28 cellular contexts compared by ENCODE assay signal in the genomic region with DNA sequence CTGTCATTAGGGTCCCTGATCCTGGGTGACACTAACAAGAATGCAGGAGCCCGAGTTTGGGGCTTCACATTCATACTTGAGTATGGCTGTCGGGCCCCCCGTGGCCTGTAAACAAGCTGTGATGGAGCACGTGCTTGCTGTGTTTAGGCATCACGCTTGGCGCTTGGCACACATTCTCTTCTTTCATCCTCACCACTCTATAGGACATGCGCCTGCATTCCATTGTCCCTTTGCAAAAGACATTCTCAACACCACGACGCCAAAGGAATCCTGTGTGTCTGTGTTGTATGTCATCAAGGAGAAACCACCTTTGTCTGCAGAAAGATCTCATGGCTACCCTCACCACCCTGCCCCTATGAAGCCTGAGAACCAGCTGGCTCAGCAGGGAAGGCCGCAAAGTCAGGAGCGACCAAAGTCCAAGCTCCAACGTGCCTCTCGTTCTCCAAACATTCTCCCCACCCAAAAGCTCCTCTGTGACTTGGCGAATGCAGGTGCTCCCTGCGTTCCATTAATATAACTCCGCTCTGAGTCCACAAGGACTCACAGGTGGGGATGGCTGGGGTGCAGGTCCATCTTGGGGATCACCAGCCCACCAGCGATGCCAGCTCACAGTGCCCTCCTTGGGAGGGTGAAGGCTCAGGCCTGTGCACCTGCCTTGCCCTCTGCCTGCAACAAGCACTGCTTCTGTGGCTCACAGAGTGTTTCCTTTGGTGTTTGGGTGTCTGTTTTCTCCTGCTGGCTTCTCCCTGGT. TPM values are rescaled to one million over a fixed set of nuclear protein-coding genes. Genes with fewer than 3 reads are reported as not detected.
DNase-seq lines count a peak whose midpoint lies in the region; ATAC-seq and TF ChIP-seq lines count a peak whose summit lies in the region.
"Had no signal": no experiment of that assay in that cellular context is flagged by ENCODE, and none has a peak within 500 bp of the region (broad histone marks: within the 10 kb centered on the region; RNA-seq: fewer than 3 reads in every experiment).

No MANE protein-coding gene starts in this region.

- peak overlapping the region; percentile 4 for H2BK5ac ChIP-seq in neuronal stem cell (ENCODE audit: low read length)

- no peak for TF ChIP-seq POLR2A in Peyer's patch (IDR thresholded peaks at IDR 0.05)

- H3K14ac ChIP-seq in neuronal stem cell (ENCODE audit: low read length), result peak overlapping the region; percentile 33

- H3K27ac ChIP-seq in Peyer's patch, result peak overlapping the region in 1 of 4 donors; percentile 63
- H3K27ac ChIP-seq in neuronal stem cell (replicated peaks; ENCODE audit: low read length), result no peak overlapping the region
- H3K27ac ChIP-seq in SK-N-SH (ENCODE audit: low read depth in 2 of 2, low read length in 1 of 2), result no peak overlapping the region
- H3K27ac ChIP-seq: breast epithelium, neutrophil, psoas muscle had no signal

- no peak overlapping the region for H2BK12ac ChIP-seq in neuronal stem cell (ENCODE audit: low read length)

- no peak for TF ChIP-seq RAD21 in SK-N-SH (IDR thresholded peaks at IDR 0.05; ENCODE audit: low read length)

- H4K91ac ChIP-seq in neuronal stem cell (ENCODE audit: low read depth, low read length, poor library complexity), result no peak overlapping the region

- H2BK120ac ChIP-seq in neuronal stem cell (ENCODE audit: low read depth, low read length), result no peak overlapping the region

- no peaks in the 10 kb centered on the region for H3K36me3 ChIP-seq in Peyer's patch
- H3K36me3 ChIP-seq in neuronal stem cell (replicated peaks in 1 of 2; ENCODE audit: control insufficient read depth in 2 of 2, insufficient read depth in 2 of 2, low read length in 2 of 2), result no peaks in the 10 kb centered on the region
- no peaks in the 10 kb centered on the region for H3K36me3 ChIP-seq in SK-N-SH (replicated peaks in 1 of 2; ENCODE audit: control insufficient read depth in 1 of 2, insufficient read depth in 2 of 2, low read length in 1 of 2)
- H3K36me3 ChIP-seq: breast epithelium, neutrophil had no signal

- DNase-seq in Peyer's patch (peak in 2 of 3 donors; percentile 79 to 80), endothelial cell (ENCODE audit: low spot score) (no peak), neuronal stem cell (ENCODE audit: low spot score) (no peak), type B pancreatic cell (ENCODE audit: extremely low spot score, unreplicated experiment) (no peak), SK-N-SH (no peak), EL (no peak)
- DNase-seq: activated CD4-positive, alpha-beta T cell treated with anti-CD3 and anti-CD28 coated beads for 36 hours; activated CD8-positive, alpha-beta T cell treated with anti-CD3 and anti-CD28 coated beads, Interleukin-2, amount 10 ng/mL, durations not matched to agents 7 days and 5 days; amniotic stem cell; effector CD4-positive, alpha-beta T cell; hypothalamus; Karpas-422; naive B cell; NCI-H1436; NCI-H2081; NCI-H82; SHP77 treated with DMSO at 0.1 percent for 48 hours; stimulated activated naive CD4-positive, alpha-beta T cell treated with Interleukin-2 at 50 U/mL for 16 hours; SW 1271; T-helper 9 cell had no signal

- no peak overlapping the region for H3K4me2 ChIP-seq in neuronal stem cell (ENCODE audit: insufficient read depth, low read length, poor library complexity, severe bottlenecking)
- no peak overlapping the region for H3K4me2 ChIP-seq in SK-N-SH

- H3K9me2 ChIP-seq in SK-N-SH, result no peaks in the 10 kb centered on the region

- H3K9me3 Mint-ChIP-seq in endothelial cell (ENCODE audit: unreplicated experiment) (no peaks in the 10 kb centered on the region), type B pancreatic cell (no peaks in the 10 kb centered on the region)
- H3K9me3 Mint-ChIP-seq: activated naive CD4-positive, alpha-beta T cell treated with anti-CD3 and anti-CD28 coated beads, Interleukin-2, amount 50 U/mL, for 24 hours; activated T-helper 17 cell treated with anti-CD3 and anti-CD28 coated beads, Interleukin-2, amount 50 U/mL, for 72 hours; memory B cell; naive B cell had no signal

- WGBS in neuronal stem cell (ENCODE audit: extremely low coverage in 2 of 2, insufficient read length in 2 of 2, insufficient replicate concordance in 1 of 2), 2 donors, result no CpG with 5 or more reads among the region's 17 CpGs
- 83% methylated on average over 11 of the region's 17 CpGs for WGBS in SK-N-SH (ENCODE audit: low lambda C conversion rate)

- peak overlapping the region; percentile 65 for H3K18ac ChIP-seq in neuronal stem cell (ENCODE audit: low read length)

- H4K20me1 ChIP-seq in SK-N-SH (ENCODE audit: insufficient read depth), result no peaks in the 10 kb centered on the region

- no peaks in the 10 kb centered on the region for H3K79me1 ChIP-seq in neuronal stem cell (ENCODE audit: low read depth, low read length)

- H3K27me3 ChIP-seq in Peyer's patch (no peaks in the 10 kb centered on the region), neuronal stem cell (ENCODE audit: control insufficient read depth in 3 of 3, insufficient read depth in 3 of 3, low read depth in 1 of 3, low read length in 3 of 3) (peaks cover 0 to 21% (median 0%) of the 10 kb centered on the region in 3 experiments), SK-N-SH (ENCODE audit: insufficient read depth) (peaks cover 7% of the 10 kb centered on the region; the same call in 1 of the 2 replicates)
- H3K27me3 ChIP-seq: breast epithelium had no signal

- peak overlapping the region; percentile 3 for H3K4me3 Mint-ChIP-seq in endothelial cell (ENCODE audit: unreplicated experiment)
- no peak overlapping the region for H3K4me3 Mint-ChIP-seq in type B pancreatic cell
- H3K4me3 Mint-ChIP-seq: activated CD4-positive, alpha-beta T cell treated with anti-CD3 and anti-CD28 coated beads for 36 hours; activated CD8-positive, alpha-beta T cell treated with anti-CD3 and anti-CD28 coated beads, Interleukin-2, amount 10 ng/mL, durations not matched to agents 7 days and 5 days; activated naive CD4-positive, alpha-beta T cell treated with anti-CD3 and anti-CD28 coated beads, Interleukin-2, amount 50 U/mL, for 24 hours; activated T-helper 17 cell treated with anti-CD3 and anti-CD28 coated beads, Interleukin-2, amount 50 U/mL, for 72 hours; memory B cell had no signal

- CTCF ChIA-PET in SK-N-SH (lab: Yijun Ruan, JAX), result interaction anchor here (0.6 to 1.0 kb wide), 2 partner anchors 10 to 14 kb away, joined by 3 to 4 read pairs; no protein-coding TSS in a partner anchor

- H3K27ac Mint-ChIP-seq in endothelial cell (ENCODE audit: unreplicated experiment) (no peak overlapping the region), type B pancreatic cell (peak overlapping the region; percentile 10)
- H3K27ac Mint-ChIP-seq: activated CD4-positive, alpha-beta T cell treated with anti-CD3 and anti-CD28 coated beads for 36 hours; activated CD8-positive, alpha-beta T cell treated with anti-CD3 and anti-CD28 coated beads, Interleukin-2, amount 10 ng/mL, durations not matched to agents 7 days and 5 days; activated naive CD4-positive, alpha-beta T cell treated with anti-CD3 and anti-CD28 coated beads, Interleukin-2, amount 50 U/mL, for 24 hours; activated T-helper 17 cell treated with anti-CD3 and anti-CD28 coated beads, Interleukin-2, amount 50 U/mL, for 72 hours; memory B cell; naive B cell had no signal

- H2AK5ac ChIP-seq in neuronal stem cell (ENCODE audit: low read depth, low read length), result peak overlapping the region; percentile 41

- no peaks in the 10 kb centered on the region for H3F3A ChIP-seq in SK-N-SH (replicated peaks; ENCODE audit: insufficient read depth)

- TF ChIP-seq CTCF in Peyer's patch (IDR thresholded peaks at IDR 0.05) (no peak), endothelial cell (IDR thresholded peaks at IDR 0.05; ENCODE audit: unreplicated experiment) (no peak), type B pancreatic cell (conservative IDR thresholded peaks at IDR 0.05) (no peak), SK-N-SH (IDR thresholded peaks at IDR 0.05) (no peak)

- peaks cover 11% of the 10 kb centered on the region for H3K4me1 Mint-ChIP-seq in endothelial cell (ENCODE audit: unreplicated experiment)
- peaks cover 12% of the 10 kb centered on the region for H3K4me1 Mint-ChIP-seq in type B pancreatic cell (ENCODE audit: unreplicated experiment)

- peaks cover 14% of the 10 kb centered on the region for H3K27me3 Mint-ChIP-seq in endothelial cell (ENCODE audit: unreplicated experiment)
- H3K27me3 Mint-ChIP-seq in type B pancreatic cell, result peaks cover 11% of the 10 kb centered on the region
- H3K27me3 Mint-ChIP-seq: activated CD4-positive, alpha-beta T cell treated with anti-CD3 and anti-CD28 coated beads for 36 hours; activated naive CD4-positive, alpha-beta T cell treated with anti-CD3 and anti-CD28 coated beads, Interleukin-2, amount 50 U/mL, for 24 hours had no signal

- no peak for TF ChIP-seq EP300 in SK-N-SH (IDR thresholded peaks at IDR 0.05; ENCODE audit: borderline replicate concordance in 1 of 2, low read depth in 1 of 2, low read length in 1 of 2)

- H3K9ac ChIP-seq in neuronal stem cell (ENCODE audit: low read depth, low read length, poor library complexity) (peak overlapping the region; percentile 51), SK-N-SH (no peak overlapping the region)

- peaks cover 0 to 19% (median 2%) of the 10 kb centered on the region in 4 donors for H3K4me1 ChIP-seq in Peyer's patch
- H3K4me1 ChIP-seq in neuronal stem cell (ENCODE audit: control insufficient read depth in 2 of 2, insufficient read depth in 1 of 2, low read depth in 1 of 2, low read length in 2 of 2), result peaks cover 13 to 16% of the 10 kb centered on the region in 2 donors
- peaks cover 0 to under 1% of the 10 kb centered on the region in 2 experiments; a peak in 1 of 4 replicates for H3K4me1 ChIP-seq in SK-N-SH (ENCODE audit: control insufficient read depth in 1 of 2, insufficient read depth in 2 of 2, low read depth in 1 of 2, low read length in 1 of 2)

- no peak overlapping the region for H3K4ac ChIP-seq in neuronal stem cell (ENCODE audit: low read length)

- POLR2A ChIA-PET in SK-N-SH (lab: Yijun Ruan, JAX), result no interaction called here

- H2AFZ ChIP-seq in neuronal stem cell (ENCODE audit: low read length) (no peak overlapping the region), SK-N-SH (ENCODE audit: low read depth) (no peak overlapping the region)

- no peak overlapping the region for H4K8ac ChIP-seq in neuronal stem cell (ENCODE audit: low read depth, low read length)

- no peak overlapping the region for H3K4me3 ChIP-seq in Peyer's patch
- H3K4me3 ChIP-seq in neuronal stem cell (ENCODE audit: low read length in 2 of 2), result no peak overlapping the region
- H3K4me3 ChIP-seq in SK-N-SH (ENCODE audit: low read depth in 2 of 2, low read length in 1 of 2), result no peak overlapping the region
- H3K4me3 ChIP-seq: breast epithelium, psoas muscle had no signal

- H3K9me3 ChIP-seq in Peyer's patch (no peaks in the 10 kb centered on the region), neuronal stem cell (replicated peaks in 1 of 2; ENCODE audit: control insufficient read depth in 2 of 2, insufficient read depth in 1 of 2, low read depth in 1 of 2, low read length in 2 of 2) (peaks cover 0 to 2% of the 10 kb centered on the region in 2 donors), SK-N-SH (no peaks in the 10 kb centered on the region)
- H3K9me3 ChIP-seq: breast epithelium, neutrophil, psoas muscle had no signal

- H3K79me2 ChIP-seq in SK-N-SH (ENCODE audit: insufficient read depth), result no peaks in the 10 kb centered on the region

- H3K23ac ChIP-seq in neuronal stem cell (ENCODE audit: low read depth, low read length, poor library complexity), result peak overlapping the region; percentile 57

- H3K36me3 Mint-ChIP-seq in endothelial cell (ENCODE audit: low read depth, unreplicated experiment) (no peaks in the 10 kb centered on the region), type B pancreatic cell (no peaks in the 10 kb centered on the region)
- H3K36me3 Mint-ChIP-seq: activated naive CD4-positive, alpha-beta T cell treated with anti-CD3 and anti-CD28 coated beads, Interleukin-2, amount 50 U/mL, for 24 hours; memory B cell; naive B cell had no signal

- no peak overlapping the region for H2BK15ac ChIP-seq in neuronal stem cell (ENCODE audit: low read length)

- no peak for ATAC-seq in GM21367 (IDR thresholded peaks at IDR 0.05; ENCODE audit: unreplicated experiment)
- ATAC-seq in GM21447 (IDR thresholded peaks at IDR 0.05; ENCODE audit: unreplicated experiment), result no peak
- ATAC-seq: activated CD4-positive, alpha-beta T cell treated with anti-CD3 and anti-CD28 coated beads for 36 hours; activated CD8-positive, alpha-beta T cell treated with anti-CD3 and anti-CD28 coated beads, Interleukin-2, amount 10 ng/mL, durations not matched to agents 7 days and 5 days; activated T-helper 17 cell treated with anti-CD3 and anti-CD28 coated beads, Interleukin-2, amount 50 U/mL, for 72 hours; psoas muscle had no signal

RNA-seq across cellular contexts. Expression of gene PER2, which starts 6.2 kb away (rescaled TPM):
- 10 to 100 TPM; 15.6 to 65.2 (median 38.2) TPM for total RNA-seq in Peyer's patch
- 5.5 TPM for total RNA-seq in endothelial cell (ENCODE audit: unreplicated experiment)
- 2.4 TPM for polyA plus RNA-seq in neuronal stem cell (2013, experiment 1 of 2)
- polyA plus RNA-seq in neuronal stem cell (2013, experiment 2 of 2), result 2.6 TPM
- total RNA-seq in type B pancreatic cell (ENCODE audit: low replicate concordance), result 14.0 and 15.5 TPM in 2 replicates
- 0.82 and 0.96 TPM in 2 replicates for polyA plus RNA-seq in SK-N-SH (2012; rRNA removed)
- polyA plus RNA-seq in SK-N-SH (2012; cell fraction: cytosol; rRNA removed), result 0.50 and 0.71 TPM in 2 replicates
- polyA plus RNA-seq in SK-N-SH (2012; cell fraction: nucleus; rRNA removed), result 2.5 and 2.6 TPM in 2 replicates

RNA-seq across cellular contexts. Expression of gene TRAF3IP1, which starts 25.8 kb away (rescaled TPM):
- 10 to 100 TPM; 11.0 to 27.2 (median 13.4) TPM for total RNA-seq in Peyer's patch
- 17.1 TPM for total RNA-seq in endothelial cell (ENCODE audit: unreplicated experiment)
- 13.8 TPM for polyA plus RNA-seq in neuronal stem cell (2013, experiment 1 of 2)
- 14.5 TPM for polyA plus RNA-seq in neuronal stem cell (2013, experiment 2 of 2)
- 20.9 and 21.0 TPM in 2 replicates for total RNA-seq in type B pancreatic cell (ENCODE audit: low replicate concordance)
- polyA plus RNA-seq in SK-N-SH (2012; rRNA removed), result 9.7 and 15.0 TPM in 2 replicates
- 10.3 and 11.6 TPM in 2 replicates for polyA plus RNA-seq in SK-N-SH (2012; cell fraction: cytosol; rRNA removed)
- 11.8 and 14.0 TPM in 2 replicates for polyA plus RNA-seq in SK-N-SH (2012; cell fraction: nucleus; rRNA removed)

RNA-seq across cellular contexts. Expression of gene HES6, which starts 54.7 kb away (rescaled TPM):
- total RNA-seq in Peyer's patch (100 to 1,000 TPM in 1 of 4 donors, 10 to 100 TPM in 3; 26.6 to 128 (median 51.1) TPM), endothelial cell (ENCODE audit: unreplicated experiment) (5.0 TPM), type B pancreatic cell (ENCODE audit: low replicate concordance) (12.0 and 24.4 TPM in 2 replicates)
- polyA plus RNA-seq in neuronal stem cell (2013, experiment 1 of 2), result 19.8 TPM
- polyA plus RNA-seq in neuronal stem cell (2013, experiment 2 of 2), result 18.8 TPM
- 3.6 and 4.4 TPM in 2 replicates for polyA plus RNA-seq in SK-N-SH (2012; rRNA removed)
- polyA plus RNA-seq in SK-N-SH (2012; cell fraction: cytosol; rRNA removed), result 2.3 and 3.6 TPM in 2 replicates
- 11.1 and 18.1 TPM in 2 replicates for polyA plus RNA-seq in SK-N-SH (2012; cell fraction: nucleus; rRNA removed)

Comparison
In these comparisons a context has a peak if more than half of its experiments do, and no peak if none do; other contexts are left out.
1. DNase-seq: peak in Peyer's patch (2 of 3); none in endothelial cell (single experiment), neuronal stem cell (single experiment), type B pancreatic cell (single experiment), SK-N-SH (single experiment) and EL (single experiment).